ENCODE assay signal across 17 cellular contexts in the genomic region with DNA sequence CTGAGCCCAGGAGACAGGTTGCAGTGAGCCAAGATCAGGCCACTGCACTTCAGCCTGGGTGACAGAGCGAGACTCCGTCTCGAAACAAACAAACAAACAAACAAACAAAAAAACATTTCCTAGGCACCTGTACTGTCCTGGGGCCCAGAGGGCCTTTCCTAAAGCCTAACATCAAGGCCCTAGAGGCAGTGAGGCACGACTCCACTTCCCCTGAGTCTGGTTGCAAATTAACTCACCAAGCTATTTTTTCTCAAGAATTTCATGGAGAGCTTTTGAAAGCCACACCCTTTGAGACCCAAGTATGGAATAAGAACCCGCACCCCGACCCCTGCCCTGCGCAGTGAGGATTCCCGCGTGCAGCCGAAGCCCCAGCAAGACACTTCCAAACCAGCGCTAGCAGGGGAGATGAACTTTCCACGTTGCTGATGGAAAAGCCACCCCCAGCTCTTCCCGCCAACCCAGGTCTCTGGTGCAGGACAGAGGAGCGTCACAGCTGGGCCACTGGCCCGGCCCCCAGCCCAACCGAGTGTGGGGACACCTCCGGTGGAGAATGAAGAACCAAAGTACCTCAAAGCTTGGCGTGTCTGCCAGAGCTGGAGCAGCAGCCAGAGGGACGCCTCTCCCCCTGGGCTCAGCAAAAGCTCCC. TPM values are rescaled to one million over a fixed set of nuclear protein-coding genes. Genes with fewer than 3 reads are reported as not detected.
"Had no signal": no experiment of that assay in that cellular context is flagged by ENCODE, and none has a peak within 500 bp of the region (broad histone marks: within the 10 kb centered on the region; RNA-seq: fewer than 3 reads in every experiment).

No MANE protein-coding gene starts in this region.

- H3K27me3 ChIP-seq: ascending aorta, heart left ventricle had no signal

- H3K4me3 Mint-ChIP-seq: activated CD4-positive, alpha-beta memory T cell treated with anti-CD3 and anti-CD28 coated beads, Interleukin-2, amount 10 ng/mL, durations not matched to agents 7 days and 5 days; activated naive CD8-positive, alpha-beta T cell treated with anti-CD3 and anti-CD28 coated beads, Interleukin-2, amount 50 U/mL, for 24 hours; T-cell had no signal

- H3K9me3 ChIP-seq: ascending aorta, heart left ventricle had no signal

- DNase-seq: activated CD4-positive, alpha-beta memory T cell treated with anti-CD3 and anti-CD28 coated beads, Interleukin-2, amount 10 ng/mL, durations not matched to agents 7 days and 5 days; activated naive CD4-positive, alpha-beta T cell treated with Interleukin-2 at 50 U/mL for 16 hours; activated naive CD8-positive, alpha-beta T cell treated with anti-CD3 and anti-CD28 coated beads, Interleukin-2, amount 50 U/mL, for 24 hours; activated T-cell treated with anti-CD3 and anti-CD28 coated beads, Interleukin-2, amount 50 U/mL, for 48 hours; effector CD8-positive, alpha-beta T cell; heart left ventricle; stimulated activated CD4-positive, alpha-beta T cell treated with anti-CD3 and anti-CD28 coated beads, Interleukin-2, amount 100 ng/mL, for 48 hours; stimulated activated naive CD4-positive, alpha-beta T cell treated with Interleukin-2 at 50 U/mL for 16 hours; T-cell had no signal

- H3K27ac ChIP-seq: ascending aorta, heart left ventricle, VCaP had no signal

- H3K36me3 ChIP-seq: ascending aorta, heart left ventricle had no signal

- H3K27me3 Mint-ChIP-seq: activated CD4-positive, alpha-beta memory T cell treated with anti-CD3 and anti-CD28 coated beads, Interleukin-2, amount 10 ng/mL, durations not matched to agents 7 days and 5 days; activated naive CD8-positive, alpha-beta T cell treated with anti-CD3 and anti-CD28 coated beads, Interleukin-2, amount 50 U/mL, for 24 hours had no signal

- FAIRE-seq: colon, frontal cortex, islet of Langerhans had no signal

- H3K9me3 Mint-ChIP-seq: activated CD4-positive, alpha-beta memory T cell treated with anti-CD3 and anti-CD28 coated beads, Interleukin-2, amount 10 ng/mL, durations not matched to agents 7 days and 5 days; activated naive CD8-positive, alpha-beta T cell treated with anti-CD3 and anti-CD28 coated beads, Interleukin-2, amount 50 U/mL, for 24 hours; T-cell had no signal

- H3K27ac Mint-ChIP-seq: activated CD4-positive, alpha-beta memory T cell treated with anti-CD3 and anti-CD28 coated beads, Interleukin-2, amount 10 ng/mL, durations not matched to agents 7 days and 5 days; activated naive CD8-positive, alpha-beta T cell treated with anti-CD3 and anti-CD28 coated beads, Interleukin-2, amount 50 U/mL, for 24 hours; progenitor cell of endocrine pancreas; T-cell had no signal

- ATAC-seq: activated naive CD8-positive, alpha-beta T cell treated with anti-CD3 and anti-CD28 coated beads, Interleukin-2, amount 50 U/mL, for 24 hours; heart left ventricle; T-cell had no signal

- H3K36me3 Mint-ChIP-seq: T-cell had no signal

- H3K4me1 Mint-ChIP-seq: activated CD4-positive, alpha-beta memory T cell treated with anti-CD3 and anti-CD28 coated beads, Interleukin-2, amount 10 ng/mL, durations not matched to agents 7 days and 5 days; activated naive CD8-positive, alpha-beta T cell treated with anti-CD3 and anti-CD28 coated beads, Interleukin-2, amount 50 U/mL, for 24 hours; T-cell had no signal

RNA-seq across cellular contexts. Expression of a gene that starts 1.2 kb away (rescaled TPM):
- total RNA-seq: ascending aorta, liver, mesenteric fat pad had no signal
- polyA plus RNA-seq: liver had no signal

RNA-seq across cellular contexts. Expression of a gene that starts 39.4 kb away (rescaled TPM):
- total RNA-seq: activated CD4-positive, alpha-beta memory T cell treated with anti-CD3 and anti-CD28 coated beads, Interleukin-2, amount 10 ng/mL, durations not matched to agents 7 days and 5 days had no signal
- polyA plus RNA-seq: liver had no signal
